ENCODE assay signal across 8 cellular contexts in genomic region chr13:50125306-50125555, GRCh38.
DNase-seq lines count a peak whose midpoint lies in the region; ATAC-seq, FAIRE-seq and TF ChIP-seq lines count a peak whose summit lies in the region.

No MANE protein-coding gene starts in this region.

- peak overlapping the region; percentile 78 for H3K4me3 Mint-ChIP-seq in activated T-helper 1 cell treated with anti-CD3 and anti-CD28 coated beads, Interleukin-12 subunit alpha, Interleukin-12 subunit beta, Interleukin-2, Interleukin-4 antibody, amounts not matched to agents 30 ng/mL and 10 ng/mL and 1 ng/mL, durations not matched to agents 14 hours and 24 hours and 36 hours
- H3K4me3 Mint-ChIP-seq in stimulated activated naive CD8-positive, alpha-beta T cell treated with anti-CD3 and anti-CD28 coated beads, Interleukin-15, amount 100 ng/mL, for 72 hours: peak overlapping the region; percentile 79 to 93

- peaks cover 7% of the 10 kb centered on the region for H3K27me3 Mint-ChIP-seq in activated T-helper 1 cell treated with anti-CD3 and anti-CD28 coated beads, Interleukin-12 subunit alpha, Interleukin-12 subunit beta, Interleukin-2, Interleukin-4 antibody, amounts not matched to agents 30 ng/mL and 10 ng/mL and 1 ng/mL, durations not matched to agents 14 hours and 24 hours and 36 hours (ENCODE audit: insufficient read depth)
- H3K27me3 Mint-ChIP-seq in stimulated activated naive CD8-positive, alpha-beta T cell treated with anti-CD3 and anti-CD28 coated beads, Interleukin-15, amount 100 ng/mL, for 72 hours: peaks cover 42% of the 10 kb centered on the region

- peaks cover 4% of the 10 kb centered on the region for H3K9me3 Mint-ChIP-seq in activated T-helper 1 cell treated with anti-CD3 and anti-CD28 coated beads, Interleukin-12 subunit alpha, Interleukin-12 subunit beta, Interleukin-2, Interleukin-4 antibody, amounts not matched to agents 30 ng/mL and 10 ng/mL and 1 ng/mL, durations not matched to agents 14 hours and 24 hours and 36 hours
- H3K9me3 Mint-ChIP-seq in stimulated activated naive CD8-positive, alpha-beta T cell treated with anti-CD3 and anti-CD28 coated beads, Interleukin-15, amount 100 ng/mL, for 72 hours: no peaks in the 10 kb centered on the region

- H3K4me1 Mint-ChIP-seq in activated T-helper 1 cell treated with anti-CD3 and anti-CD28 coated beads, Interleukin-12 subunit alpha, Interleukin-12 subunit beta, Interleukin-2, Interleukin-4 antibody, amounts not matched to agents 30 ng/mL and 10 ng/mL and 1 ng/mL, durations not matched to agents 14 hours and 24 hours and 36 hours (ENCODE audit: low read depth): peaks cover 53% of the 10 kb centered on the region
- peaks cover 63% of the 10 kb centered on the region for H3K4me1 Mint-ChIP-seq in stimulated activated naive CD8-positive, alpha-beta T cell treated with anti-CD3 and anti-CD28 coated beads, Interleukin-15, amount 100 ng/mL, for 72 hours

- FAIRE-seq in GM12891 (lab: Jason Lieb, UNC): no peak

- H3K4me3 ChIP-seq in iPS-11a (ENCODE audit: low read depth, low read length): peak overlapping the region; percentile 55

- peak; percentile 22 for DNase-seq in GM12891 (ENCODE audit: insufficient read length, low spot score)
- DNase-seq in activated T-helper 1 cell treated with anti-CD3 and anti-CD28 coated beads, Interleukin-12 subunit alpha, Interleukin-12 subunit beta, Interleukin-2, Interleukin-4 antibody, amounts not matched to agents 30 ng/mL and 10 ng/mL and 1 ng/mL, durations not matched to agents 14 hours and 24 hours and 36 hours (ENCODE audit: low spot score): no peak
- DNase-seq in stimulated activated naive CD8-positive, alpha-beta T cell treated with anti-CD3 and anti-CD28 coated beads, Interleukin-15, amount 100 ng/mL, for 72 hours: peak; percentile 72 to 77
- DNase-seq in posterior cingulate gyrus: no peak

- intact Hi-C loops in activated T-helper 1 cell treated with anti-CD3 and anti-CD28 coated beads, Interleukin-12 subunit alpha, Interleukin-12 subunit beta, Interleukin-2, Interleukin-4 antibody, amounts not matched to agents 30 ng/mL and 10 ng/mL and 1 ng/mL, durations not matched to agents 14 hours and 24 hours and 36 hours (cut with micrococcal nuclease): loop anchor here (1.0 to 2.0 kb wide), 2 partner anchors 188 to 241 kb away; partner anchors contain the start of gene SPRYD7
- intact Hi-C loops in posterior cingulate gyrus (cut with DNase I): loop anchor here (2.0 to 10.0 kb wide), 2 partner anchors 128 to 280 kb away; partner anchors contain the start of gene TRIM13

- TF ChIP-seq POLR2A in GM12891 (IDR thresholded peaks at IDR 0.05; ENCODE audit: low read depth, low read length): no peak

- H3K36me3 Mint-ChIP-seq in activated T-helper 1 cell treated with anti-CD3 and anti-CD28 coated beads, Interleukin-12 subunit alpha, Interleukin-12 subunit beta, Interleukin-2, Interleukin-4 antibody, amounts not matched to agents 30 ng/mL and 10 ng/mL and 1 ng/mL, durations not matched to agents 14 hours and 24 hours and 36 hours (ENCODE audit: low read depth): peaks cover 20% of the 10 kb centered on the region

- ATAC-seq in HG02759 (IDR thresholded peaks at IDR 0.05; ENCODE audit: unreplicated experiment) (peak; percentile 4), GM18520 (IDR thresholded peaks at IDR 0.05; ENCODE audit: unreplicated experiment) (no peak), GM19467 (IDR thresholded peaks at IDR 0.05; ENCODE audit: unreplicated experiment) (no peak)
- peak; percentile 19 for ATAC-seq in stimulated activated naive CD8-positive, alpha-beta T cell treated with anti-CD3 and anti-CD28 coated beads, Interleukin-15, amount 100 ng/mL, for 72 hours

- peak overlapping the region; percentile 85 for H3K27ac Mint-ChIP-seq in activated T-helper 1 cell treated with anti-CD3 and anti-CD28 coated beads, Interleukin-12 subunit alpha, Interleukin-12 subunit beta, Interleukin-2, Interleukin-4 antibody, amounts not matched to agents 30 ng/mL and 10 ng/mL and 1 ng/mL, durations not matched to agents 14 hours and 24 hours and 36 hours
- H3K27ac Mint-ChIP-seq in stimulated activated naive CD8-positive, alpha-beta T cell treated with anti-CD3 and anti-CD28 coated beads, Interleukin-15, amount 100 ng/mL, for 72 hours: peak overlapping the region; percentile 61 to 94

TF ChIP-seq in GM12891, 5 proteins besides CTCF, POLR2A, EP300 and RAD21:
- TF ChIP-seq TAF1 (IDR thresholded peaks at IDR 0.05; ENCODE audit: low read depth, low read length) (no peak), SPI1 (IDR thresholded peaks at IDR 0.05; ENCODE audit: low read depth, low read length) (no peak), POLR2AphosphoS5 (IDR thresholded peaks at IDR 0.05; ENCODE audit: low read depth, low read length) (no peak), PAX5 (IDR thresholded peaks at IDR 0.05; ENCODE audit: insufficient read depth, low read length, severe bottlenecking) (no peak), POU2F2 (IDR thresholded peaks at IDR 0.05; ENCODE audit: low read depth, low read length) (no peak)

Comparison
In these comparisons a context has a peak if more than half of its experiments do, and no peak if none do; other contexts are left out.
1. DNase-seq: peak in GM12891 (single experiment) and stimulated activated naive CD8-positive, alpha-beta T cell treated with anti-CD3 and anti-CD28 coated beads, Interleukin-15, amount 100 ng/mL, for 72 hours (2 of 2); none in activated T-helper 1 cell treated with anti-CD3 and anti-CD28 coated beads, Interleukin-12 subunit alpha, Interleukin-12 subunit beta, Interleukin-2, Interleukin-4 antibody, amounts not matched to agents 30 ng/mL and 10 ng/mL and 1 ng/mL, durations not matched to agents 14 hours and 24 hours and 36 hours (single experiment) and posterior cingulate gyrus (0 of 10).
2. ATAC-seq: peak in HG02759 (single experiment) and stimulated activated naive CD8-positive, alpha-beta T cell treated with anti-CD3 and anti-CD28 coated beads, Interleukin-15, amount 100 ng/mL, for 72 hours (single experiment); none in GM18520 (single experiment) and GM19467 (single experiment).